Comparison of ENCODE assay signal across 24 cellular contexts in genomic region chr22:16838073-16838472, GRCh38. TPM values are rescaled to one million over a fixed set of nuclear protein-coding genes. Genes with fewer than 3 reads are reported as not detected.
DNase-seq lines count a peak whose midpoint lies in the region; ATAC-seq and TF ChIP-seq lines count a peak whose summit lies in the region.
"Had no signal": no experiment of that assay in that cellular context is flagged by ENCODE, and none has a peak within 500 bp of the region (broad histone marks: within the 10 kb centered on the region; RNA-seq: fewer than 3 reads in every experiment).

No MANE protein-coding gene starts in this region.

- POLR2A ChIA-PET in MCF 10A (lab: Yijun Ruan, JAX), result interaction anchor here (0.6 to 1.0 kb wide), 3 partner anchors 9 to 32 kb away, joined by 3 to 5 read pairs (median 3); no protein-coding TSS in a partner anchor

- no peaks in the 10 kb centered on the region for H3K9me3 ChIP-seq in breast epithelium
- no peaks in the 10 kb centered on the region for H3K9me3 ChIP-seq in RWPE2 (ENCODE audit: severe bottlenecking)
- no peaks in the 10 kb centered on the region for H3K9me3 ChIP-seq in subcutaneous abdominal adipose tissue (ENCODE audit: control insufficient read depth in 5 of 5, low read length in 5 of 5)
- H3K9me3 ChIP-seq in body of pancreas, result no peaks in the 10 kb centered on the region
- H3K9me3 ChIP-seq: BE2C had no signal

- H3K4me3 Mint-ChIP-seq in MCF 10A (ENCODE audit: unreplicated experiment), result no peak overlapping the region

- CTCF ChIA-PET in MCF 10A (lab: Yijun Ruan, JAX), result interaction anchor here (0.8 to 1.1 kb wide), 2 partner anchors 32 to 63 kb away, joined by 3 read pairs; no protein-coding TSS in a partner anchor

- 52 to 60% methylated on average over 3 of the region's 3 CpGs for WGBS in body of pancreas, 2 donors

- H3K9me3 Mint-ChIP-seq in MCF 10A (ENCODE audit: unreplicated experiment), result no peaks in the 10 kb centered on the region

- no peak overlapping the region for H3K27ac ChIP-seq in breast epithelium
- peak overlapping the region; percentile 28 for H3K27ac ChIP-seq in RWPE2 (ENCODE audit: poor library complexity, severe bottlenecking)
- H3K27ac ChIP-seq in subcutaneous abdominal adipose tissue (ENCODE audit: low read depth, low read length), result peak overlapping the region; percentile 54
- H3K27ac ChIP-seq in body of pancreas, result no peak overlapping the region
- H3K27ac ChIP-seq: 22Rv1 had no signal

- H3K27me3 Mint-ChIP-seq in MCF 10A (ENCODE audit: insufficient read depth, unreplicated experiment), result no peaks in the 10 kb centered on the region

- DNase-seq in MCF 10A (ENCODE audit: unreplicated experiment), result peak; percentile 13
- DNase-seq in breast epithelium (ENCODE audit: low spot score in 2 of 2), result no peak
- no peak for DNase-seq in RWPE2 (ENCODE audit: low spot score)
- DNase-seq in kidney tubule cell (ENCODE audit: low spot score), result peak; percentile 12
- no peak for DNase-seq in body of pancreas
- no peak for DNase-seq in NCI-H510A (lab: John Stamatoyannopoulos, UW)
- no peak for DNase-seq in DMS79 (lab: John Stamatoyannopoulos, UW)
- DNase-seq: BE2C, DMS53, EL, GF-D8, H7, MV-4-11, NCI-H1105 treated with DMSO at 0.1 percent for 48 hours, NCI-H2029 treated with DMSO at 0.1 percent for 48 hours, NCI-H2171, NCI-H345, NCI-H524 treated with DMSO at 0.1 percent for 48 hours, NCI-H82, OCI-M1, SHP77 had no signal

- no peak overlapping the region for H3K27ac Mint-ChIP-seq in MCF 10A (ENCODE audit: low read depth, unreplicated experiment)

- peaks cover 14% of the 10 kb centered on the region for H3K4me1 Mint-ChIP-seq in MCF 10A (ENCODE audit: insufficient read depth, unreplicated experiment)

- peak overlapping the region in 1 of 5 donors; percentile 44 for H3K9ac ChIP-seq in subcutaneous abdominal adipose tissue (ENCODE audit: low read length in 5 of 5)

- peak; percentile 59; the same call in 2 of the 3 replicates for ATAC-seq in RWPE2 (ENCODE audit: low read depth)
- no peak for ATAC-seq in body of pancreas

- H3K36me3 Mint-ChIP-seq in MCF 10A (ENCODE audit: insufficient read depth, unreplicated experiment), result no peaks in the 10 kb centered on the region

- no peaks in the 10 kb centered on the region for H3K4me1 ChIP-seq in breast epithelium
- peaks cover 16% of the 10 kb centered on the region for H3K4me1 ChIP-seq in RWPE2 (ENCODE audit: insufficient read depth, poor library complexity, severe bottlenecking)
- peaks cover 0 to 13% (median 8%) of the 10 kb centered on the region in 5 donors for H3K4me1 ChIP-seq in subcutaneous abdominal adipose tissue (ENCODE audit: control insufficient read depth in 5 of 5, insufficient read depth in 5 of 5, low read length in 5 of 5)
- H3K4me1 ChIP-seq in body of pancreas, result no peaks in the 10 kb centered on the region
- H3K4me1 ChIP-seq: BE2C had no signal

- H3K36me3 ChIP-seq in breast epithelium (no peaks in the 10 kb centered on the region), RWPE2 (ENCODE audit: low read depth) (no peaks in the 10 kb centered on the region), subcutaneous abdominal adipose tissue (ENCODE audit: control insufficient read depth in 5 of 5, insufficient read depth in 5 of 5, low read length in 5 of 5) (no peaks in the 10 kb centered on the region), body of pancreas (replicated peaks in 1 of 2; ENCODE audit: insufficient read depth in 1 of 2, low read depth in 2 of 2) (no peaks in the 10 kb centered on the region)
- H3K36me3 ChIP-seq: BE2C had no signal

- no peaks in the 10 kb centered on the region for H3K27me3 ChIP-seq in breast epithelium
- H3K27me3 ChIP-seq in RWPE2 (ENCODE audit: insufficient read depth, poor library complexity, severe bottlenecking), result no peaks in the 10 kb centered on the region
- no peaks in the 10 kb centered on the region for H3K27me3 ChIP-seq in subcutaneous abdominal adipose tissue (ENCODE audit: control insufficient read depth in 5 of 5, insufficient read depth in 4 of 5, low read length in 5 of 5)
- H3K27me3 ChIP-seq in body of pancreas, result peaks cover 0 to 3% of the 10 kb centered on the region in 2 donors
- H3K27me3 ChIP-seq: BE2C had no signal

- TF ChIP-seq POLR2A in breast epithelium (IDR thresholded peaks at IDR 0.05) (no peak), body of pancreas (IDR thresholded peaks at IDR 0.05) (no peak)

- H3K4me3 ChIP-seq in breast epithelium, result no peak overlapping the region
- no peak overlapping the region for H3K4me3 ChIP-seq in RWPE2 (ENCODE audit: severe bottlenecking)
- H3K4me3 ChIP-seq in subcutaneous abdominal adipose tissue (ENCODE audit: low read depth in 1 of 5, low read length in 5 of 5), result no peak overlapping the region
- H3K4me3 ChIP-seq in body of pancreas, result no peak overlapping the region

- no TSS peak for BruUV-seq in MCF 10A (replicated peaks; lab: Mats Ljungman, UMichigan)

- TF ChIP-seq CTCF in MCF 10A (IDR thresholded peaks at IDR 0.05; ENCODE audit: unreplicated experiment) (no peak), breast epithelium (IDR thresholded peaks at IDR 0.05) (no peak), RWPE2 (IDR thresholded peaks at IDR 0.05; ENCODE audit: poor library complexity, severe bottlenecking) (no peak), body of pancreas (IDR thresholded peaks at IDR 0.05) (no peak)

- intact Hi-C loops in MCF 10A (cut with micrococcal nuclease), result no loop called here
- intact Hi-C loops in breast epithelium (cut with DNase I; ENCODE audit: low total_unique reads), result no loop called here
- intact Hi-C loops in body of pancreas (cut with DNase I), result no loop called here

RNA-seq across cellular contexts. Expression of gene XKR3, which starts 12.9 kb away (rescaled TPM):
- total RNA-seq in MCF 10A (2022), result 0.17 TPM in 1 of 2 replicates, not detected in the other
- total RNA-seq in breast epithelium, result under 1 TPM in 1 of 3 donors, not detected in 2; 0.16 TPM
- not detected for total RNA-seq in body of pancreas
- total RNA-seq: H7, RPMI7951 had no signal

Comparison
In these comparisons a context has a peak if more than half of its experiments do, and no peak if none do; other contexts are left out.
1. DNase-seq: peak in MCF 10A (single experiment) and kidney tubule cell (single experiment); none in breast epithelium (0 of 2), RWPE2 (single experiment), body of pancreas (0 of 4), NCI-H510A (single experiment) and DMS79 (single experiment).
2. H3K27ac ChIP-seq: peak in RWPE2 (single experiment) and subcutaneous abdominal adipose tissue (single experiment); none in breast epithelium (0 of 2) and body of pancreas (0 of 4).